17 cellular contexts compared by ENCODE assay signal in the genomic region with DNA sequence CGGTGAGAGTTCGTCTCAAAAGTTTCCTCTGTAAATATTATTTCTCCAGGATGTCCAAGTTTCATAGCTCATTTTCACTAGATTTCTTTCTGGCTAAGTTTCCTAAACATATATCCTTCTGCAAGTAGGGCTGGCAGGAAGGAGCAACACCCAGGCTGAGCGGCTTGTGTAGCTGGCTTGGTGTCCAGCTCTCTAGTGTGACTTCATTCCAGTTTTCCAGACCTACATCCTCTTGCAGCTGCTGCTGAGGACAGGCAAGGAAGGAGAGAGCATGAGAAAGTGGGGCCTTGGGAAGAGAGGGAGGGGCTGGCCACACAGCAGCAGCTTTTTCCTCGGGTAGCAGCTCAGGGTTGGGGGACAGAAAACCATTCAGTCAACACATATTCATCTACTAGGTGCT.
DNase-seq lines count a peak whose midpoint lies in the region; TF ChIP-seq lines count a peak whose summit lies in the region.
"Had no signal": no experiment of that assay in that cellular context is flagged by ENCODE, and none has a peak within 500 bp of the region (broad histone marks: within the 10 kb centered on the region; RNA-seq: fewer than 3 reads in every experiment).

No MANE protein-coding gene starts in this region.

- TF ChIP-seq CTCF in H9 (conservative IDR thresholded peaks at IDR 0.05) (no peak), chondrocyte (IDR thresholded peaks at IDR 0.05) (no peak), osteocyte (IDR thresholded peaks at IDR 0.05) (no peak)

- H3K36me3 Mint-ChIP-seq in H9 (ENCODE audit: insufficient read depth in 1 of 3, low read depth in 3 of 3) = no peaks in the 10 kb centered on the region
- no peaks in the 10 kb centered on the region for H3K36me3 Mint-ChIP-seq in chondrocyte (ENCODE audit: low read depth)
- no peaks in the 10 kb centered on the region for H3K36me3 Mint-ChIP-seq in osteocyte (ENCODE audit: unreplicated experiment)
- H3K36me3 Mint-ChIP-seq: CD14-positive monocyte had no signal

- H3K27me3 ChIP-seq in H9 (ENCODE audit: insufficient read depth, low read length) = no peaks in the 10 kb centered on the region
- no peaks in the 10 kb centered on the region for H3K27me3 ChIP-seq in mesenchymal stem cell (ENCODE audit: control insufficient read depth in 1 of 2, insufficient read depth in 1 of 2, low read length in 2 of 2)

- peaks cover 0 to 3% of the 10 kb centered on the region in 2 experiments for H3K36me3 ChIP-seq in mesenchymal stem cell (ENCODE audit: control insufficient read depth in 1 of 2, insufficient read depth in 2 of 2, low read depth in 1 of 2, low read length in 2 of 2)

- H3K27ac Mint-ChIP-seq in H9 (peak overlapping the region in 2 of 3 experiments; percentile 3 to 49; a peak in 1 of 7 replicates), chondrocyte (ENCODE audit: unreplicated experiment) (peak overlapping the region; percentile 81), osteocyte (ENCODE audit: unreplicated experiment) (peak overlapping the region; percentile 46)

- no peak overlapping the region for H3K4me3 ChIP-seq in mesenchymal stem cell (ENCODE audit: insufficient read depth in 1 of 2, low read depth in 1 of 2, low read length in 2 of 2)
- H3K4me3 ChIP-seq: GM23248, K562 had no signal

- H3K14ac ChIP-seq in H9 (ENCODE audit: insufficient read depth, low read length) (no peak overlapping the region), mesenchymal stem cell (ENCODE audit: low read length in 2 of 2) (peak overlapping the region in 1 of 2 experiments; percentile 53)

- no peak overlapping the region for H3T11ph ChIP-seq in H9 (ENCODE audit: low read length)

- no CpG with 5 or more reads among the region's 4 CpGs for WGBS in H9 (ENCODE audit: extremely low coverage, insufficient read length, low lambda C conversion rate)
- 92% methylated on average over 2 of the region's 4 CpGs for WGBS in mesenchymal stem cell

- H2BK5ac ChIP-seq in H9 (ENCODE audit: insufficient read length, low read length) (no peak overlapping the region), mesenchymal stem cell (ENCODE audit: low read depth, low read length, poor library complexity, severe bottlenecking) (no peak overlapping the region)

- H3K27ac ChIP-seq in H9 (ENCODE audit: insufficient read length, low read depth, low read length) (no peak overlapping the region), mesenchymal stem cell (ENCODE audit: low read length, poor library complexity, severe bottlenecking) (no peak overlapping the region)
- H3K27ac ChIP-seq: GM23248 had no signal

- H4K91ac ChIP-seq in H9 (ENCODE audit: insufficient read length, low read depth, low read length) (no peak overlapping the region), mesenchymal stem cell (ENCODE audit: low read length) (peak overlapping the region; percentile 65)

- H3K18ac ChIP-seq in H9 (ENCODE audit: insufficient read length, low read depth, low read length) (no peak overlapping the region), mesenchymal stem cell (ENCODE audit: low read depth in 1 of 2, low read length in 2 of 2) (peak overlapping the region in 1 of 2 experiments; percentile 64)

- H4K8ac ChIP-seq in H9 (replicated peaks; ENCODE audit: insufficient read length, low read depth, low read length) (no peak overlapping the region), mesenchymal stem cell (ENCODE audit: low read length) (peak overlapping the region; percentile 69)

- H3K4me3 Mint-ChIP-seq in H9 = no peak overlapping the region
- no peak overlapping the region for H3K4me3 Mint-ChIP-seq in chondrocyte (ENCODE audit: unreplicated experiment)
- no peak overlapping the region for H3K4me3 Mint-ChIP-seq in osteocyte (ENCODE audit: unreplicated experiment)
- H3K4me3 Mint-ChIP-seq: CD14-positive monocyte had no signal

- H3K4ac ChIP-seq in H9 (ENCODE audit: low read depth, low read length) = no peak overlapping the region
- no peak overlapping the region for H3K4ac ChIP-seq in mesenchymal stem cell (ENCODE audit: low read depth in 1 of 2, low read length in 2 of 2)

- peaks cover 21 to 24% of the 10 kb centered on the region in 2 experiments for H3K4me1 Mint-ChIP-seq in H9
- peaks cover 31% of the 10 kb centered on the region for H3K4me1 Mint-ChIP-seq in chondrocyte (ENCODE audit: low read depth)
- peaks cover 24% of the 10 kb centered on the region for H3K4me1 Mint-ChIP-seq in osteocyte (ENCODE audit: unreplicated experiment)
- H3K4me1 Mint-ChIP-seq: CD14-positive monocyte had no signal

- no peak overlapping the region for H3K4me2 ChIP-seq in H9 (ENCODE audit: insufficient read depth, insufficient read length, low read length)
- H3K4me2 ChIP-seq in mesenchymal stem cell (ENCODE audit: low read length, poor library complexity, severe bottlenecking) = no peak overlapping the region

- H4K20me1 ChIP-seq in H9 (ENCODE audit: control insufficient read depth, insufficient read depth, insufficient read length) = no peaks in the 10 kb centered on the region

- H3K79me1 ChIP-seq in H9 (ENCODE audit: insufficient read depth, low read depth, low read length, poor library complexity, severe bottlenecking) = no peaks in the 10 kb centered on the region
- no peaks in the 10 kb centered on the region for H3K79me1 ChIP-seq in mesenchymal stem cell (replicated peaks; ENCODE audit: low read length, poor library complexity, severe bottlenecking)

- H2BK20ac ChIP-seq in H9 (ENCODE audit: low read depth, low read length, poor library complexity, severe bottlenecking) = no peak overlapping the region

- no peak overlapping the region for H2BK12ac ChIP-seq in H9 (ENCODE audit: insufficient read length, low read depth, low read length)
- peak overlapping the region in 1 of 2 experiments; percentile 87 for H2BK12ac ChIP-seq in mesenchymal stem cell (ENCODE audit: low read length in 2 of 2)

- no peaks in the 10 kb centered on the region for H3K79me2 ChIP-seq in H9 (ENCODE audit: insufficient read depth, low read length)

- H2AK5ac ChIP-seq in H9 (ENCODE audit: insufficient read length, low read length) (no peak overlapping the region), mesenchymal stem cell (ENCODE audit: low read length, severe bottlenecking) (no peak overlapping the region)

- no peaks in the 10 kb centered on the region; the same call in 1 of the 2 replicates for H3K4me1 ChIP-seq in H9 (ENCODE audit: insufficient read depth, low read length)
- peaks cover 3% of the 10 kb centered on the region for H3K4me1 ChIP-seq in mesenchymal stem cell (ENCODE audit: control insufficient read depth, insufficient read depth, low read depth, low read length)

- H3K23ac ChIP-seq in H9 (ENCODE audit: insufficient read length, low read depth, low read length) = no peak overlapping the region
- H3K23ac ChIP-seq in mesenchymal stem cell (ENCODE audit: low read length in 2 of 2) = no peak overlapping the region

- H2BK15ac ChIP-seq in H9 (ENCODE audit: low read depth, low read length) (no peak overlapping the region), mesenchymal stem cell (ENCODE audit: low read depth, poor library complexity, severe bottlenecking) (no peak overlapping the region)

- H3K27me3 Mint-ChIP-seq in H9 (ENCODE audit: low read depth) (no peaks in the 10 kb centered on the region; the same call in 1 of the 2 replicates), chondrocyte (ENCODE audit: low read depth) (no peaks in the 10 kb centered on the region), osteocyte (ENCODE audit: unreplicated experiment) (no peaks in the 10 kb centered on the region)

- H3K9me3 Mint-ChIP-seq in H9 = no peaks in the 10 kb centered on the region
- no peaks in the 10 kb centered on the region for H3K9me3 Mint-ChIP-seq in chondrocyte (ENCODE audit: low read depth)
- no peaks in the 10 kb centered on the region for H3K9me3 Mint-ChIP-seq in osteocyte (ENCODE audit: unreplicated experiment)

- no peak overlapping the region for H3K9ac ChIP-seq in H9 (ENCODE audit: extremely low read depth, insufficient read length, low read length)
- H3K9ac ChIP-seq in mesenchymal stem cell (ENCODE audit: low read length) = no peak overlapping the region
- H3K9ac ChIP-seq: GM23248 had no signal

- no peak overlapping the region for H4K5ac ChIP-seq in H9 (ENCODE audit: insufficient read length, low read depth, low read length)

- H3K9me3 ChIP-seq in H9 (ENCODE audit: control insufficient read depth, low read depth, low read length) (no peaks in the 10 kb centered on the region), mesenchymal stem cell (ENCODE audit: control insufficient read depth, low read length) (no peaks in the 10 kb centered on the region)

- DNase-seq in H9 = no peak
- DNase-seq in chondrocyte (ENCODE audit: low spot score) = no peak
- peak; percentile 39 for DNase-seq in mesenchymal stem cell
- DNase-seq in osteocyte (ENCODE audit: extremely low spot score, unreplicated experiment) = no peak
- no peak for DNase-seq in COR-L47 (lab: John Stamatoyannopoulos, UW)
- DNase-seq in amygdala (lab: John Stamatoyannopoulos, UW) = no peak
- DNase-seq in activated naive CD4-positive, alpha-beta T cell (lab: John Stamatoyannopoulos, UW) = no peak
- no peak for DNase-seq in NCI-H1105 (lab: John Stamatoyannopoulos, UW)
- DNase-seq: AML-193, GF-D8, GM23248, NCI-H146, NCI-H2081 treated with DMSO at 0.1 percent for 48 hours, NCI-H524, SHP77 had no signal

- H2AFZ ChIP-seq in H9 (ENCODE audit: low read length) (no peak overlapping the region), mesenchymal stem cell (ENCODE audit: low read depth, low read length) (no peak overlapping the region)
- H2AFZ ChIP-seq: GM23248 had no signal

- no peak overlapping the region for H2BK120ac ChIP-seq in H9 (ENCODE audit: low read depth, low read length, poor library complexity, severe bottlenecking)
- no peak overlapping the region for H2BK120ac ChIP-seq in mesenchymal stem cell (ENCODE audit: low read depth, low read length)

- no peaks in the 10 kb centered on the region for H3K23me2 ChIP-seq in H9 (ENCODE audit: insufficient read length, low read depth, low read length, poor library complexity, severe bottlenecking)

- no peak overlapping the region for H3K56ac ChIP-seq in H9 (ENCODE audit: insufficient read length, low read depth, low read length)

Comparison
In these comparisons a context has a peak if more than half of its experiments do, and no peak if none do; other contexts are left out.
1. H3K27ac Mint-ChIP-seq: peak in every context shown above with its lines; median percentile 81 in chondrocyte; 46 in osteocyte; 26 in H9.